8 cellular contexts compared by ENCODE assay signal in genomic region chr15:41930221-41930866, GRCh38. TPM values are rescaled to one million over a fixed set of nuclear protein-coding genes. Genes with fewer than 3 reads are reported as not detected.
A peak's percentile ranks its signal among the peaks of the same experiment; 100 is the strongest.
DNase-seq lines count a peak whose midpoint lies in the region; ATAC-seq and TF ChIP-seq lines count a peak whose summit lies in the region.
"Had no signal": no experiment of that assay in that cellular context is flagged by ENCODE, and none has a peak within 500 bp of the region (broad histone marks: within the 10 kb centered on the region; RNA-seq: fewer than 3 reads in every experiment).

No MANE protein-coding gene starts in this region.

- H3K4me1 Mint-ChIP-seq in activated naive CD4-positive, alpha-beta T cell treated with anti-CD3 and anti-CD28 coated beads for 36 hours (ENCODE audit: low read depth) = peaks cover 64% of the 10 kb centered on the region

- H2AK5ac ChIP-seq in IMR-90 (ENCODE audit: low read depth, low read length) = no peak overlapping the region; the same call in 1 of the 2 replicates

- H4K5ac ChIP-seq in IMR-90 (ENCODE audit: low read depth, low read length) = no peak overlapping the region

- peak; percentile 72 for ATAC-seq in IMR-90 (ENCODE audit: low read depth)
- no peak for ATAC-seq in stimulated activated naive CD8-positive, alpha-beta T cell treated with anti-CD3 and anti-CD28 coated beads, Interleukin-15, Interleukin-2, amounts not matched to agents 100 U/mL and 50 U/mL, for 24 hours

- TF ChIP-seq POLR2A in IMR-90 (IDR thresholded peaks at IDR 0.05; ENCODE audit: low read depth, low read length) (no peak), vagina (IDR thresholded peaks at IDR 0.05) (no peak)

- intact Hi-C loops in IMR-90 (cut with micrococcal nuclease) (loop anchor here (1.0 to 5.0 kb wide), 2 partner anchors 42 to 127 kb away; partner anchors contain the start of gene EHD4), vagina (cut with DNase I) (no loop called here)
- intact Hi-C loops in activated naive CD4-positive, alpha-beta T cell treated with anti-CD3 and anti-CD28 coated beads for 36 hours (cut with micrococcal nuclease) = no loop called here

- H3K4me1 ChIP-seq in IMR-90 (ENCODE audit: control insufficient read depth, insufficient read depth, low read length) (peaks cover 36% of the 10 kb centered on the region), vagina (peaks cover 73% of the 10 kb centered on the region)

- H3K27me3 Mint-ChIP-seq in activated naive CD4-positive, alpha-beta T cell treated with anti-CD3 and anti-CD28 coated beads for 36 hours (ENCODE audit: low read depth) = no peaks in the 10 kb centered on the region

- H3K9me3 ChIP-seq in IMR-90 (ENCODE audit: control insufficient read depth, insufficient read depth, low read length) = no peaks in the 10 kb centered on the region
- H3K9me3 ChIP-seq in vagina = no peaks in the 10 kb centered on the region

- H2BK5ac ChIP-seq in IMR-90 (ENCODE audit: low read depth, low read length, poor library complexity, severe bottlenecking) = peak overlapping the region; percentile 44

- H3K9me1 ChIP-seq in IMR-90 (ENCODE audit: insufficient read depth, low read length) = peaks cover 47% of the 10 kb centered on the region

- H4K8ac ChIP-seq in IMR-90 (ENCODE audit: low read depth in 2 of 2, low read length in 2 of 2) = peak overlapping the region in 1 of 2 experiments; percentile 58; a peak in 2 of 4 replicates

- peaks cover 5% of the 10 kb centered on the region for H3K36me3 Mint-ChIP-seq in activated naive CD4-positive, alpha-beta T cell treated with anti-CD3 and anti-CD28 coated beads for 36 hours (ENCODE audit: low read depth)

- no peak overlapping the region for H2BK15ac ChIP-seq in IMR-90 (ENCODE audit: low read depth, low read length)

- H3K9me3 Mint-ChIP-seq in activated naive CD4-positive, alpha-beta T cell treated with anti-CD3 and anti-CD28 coated beads for 36 hours = no peaks in the 10 kb centered on the region

- no peak overlapping the region for H3K9ac ChIP-seq in IMR-90 (ENCODE audit: low read depth, low read length)

- peak overlapping the region; percentile 16; the same call in 1 of the 2 replicates for H4K91ac ChIP-seq in IMR-90 (ENCODE audit: insufficient read depth, low read depth, low read length)

- H3K18ac ChIP-seq in IMR-90 (ENCODE audit: low read depth, low read length) = peak overlapping the region; percentile 4; the same call in 1 of the 2 replicates

- CTCF ChIA-PET in IMR-90 (lab: Yijun Ruan, JAX) = interaction anchor here (0.6 to 1.0 kb wide), 3 partner anchors 9 to 26 kb away, joined by 3 read pairs; no protein-coding TSS in a partner anchor
- CTCF ChIA-PET in activated naive CD4-positive, alpha-beta T cell treated with anti-CD3 and anti-CD28 coated beads for 36 hours (lab: Charles Lee) = no interaction called here

- no peak overlapping the region for H3K56ac ChIP-seq in IMR-90 (ENCODE audit: extremely low read depth, insufficient read depth, low read length)

- TF ChIP-seq CTCF in IMR-90 (conservative IDR thresholded peaks at IDR 0.05; ENCODE audit: low read depth, low read length) (peak; percentile 59), vagina (IDR thresholded peaks at IDR 0.05) (no peak)

- no peak overlapping the region for H3K4me3 Mint-ChIP-seq in activated naive CD4-positive, alpha-beta T cell treated with anti-CD3 and anti-CD28 coated beads for 36 hours

- H3K4me2 ChIP-seq in IMR-90 (ENCODE audit: low read depth, low read length) = peak overlapping the region; percentile 26; the same call in 1 of the 2 replicates

- peak overlapping the region; percentile 16; the same call in 1 of the 2 replicates for H2BK20ac ChIP-seq in IMR-90 (ENCODE audit: low read depth, low read length)

- WGBS in IMR-90 (ENCODE audit: extremely low coverage in 2 of 2, insufficient read length in 1 of 2), 2 experiments = 0% methylated on average over 1 of the region's 8 CpGs; no CpG with 5 or more reads in 1 of the 2 experiments

- dilution Hi-C loops in IMR-90 (cut with HindIII; ENCODE audit: low sequenced_read_pairs, unreplicated experiment) = no loop called here

- peak; percentile 97 for DNase-seq in IMR-90
- DNase-seq in astrocyte of the hippocampus (ENCODE audit: low read depth, low spot score) = peak; percentile 96
- peak; percentile 80 for DNase-seq in kidney glomerular epithelial cell (lab: John Stamatoyannopoulos, UW)
- DNase-seq in vagina (ENCODE audit: extremely low spot score in 2 of 2) = no peak
- no peak for DNase-seq in activated naive CD4-positive, alpha-beta T cell (lab: John Stamatoyannopoulos, UW)
- no peak for DNase-seq in stimulated activated naive CD8-positive, alpha-beta T cell treated with anti-CD3 and anti-CD28 coated beads, Interleukin-15, Interleukin-2, amounts not matched to agents 100 U/mL and 50 U/mL, for 24 hours
- DNase-seq in activated naive CD4-positive, alpha-beta T cell treated with anti-CD3 and anti-CD28 coated beads for 36 hours = no peak
- DNase-seq: activated CD4-positive, CD25-positive, alpha-beta regulatory T cell treated with anti-CD3 and anti-CD28 coated beads, Interleukin-2, amount 50 U/mL, for 72 hours had no signal

- no peak overlapping the region for H3K27ac Mint-ChIP-seq in activated naive CD4-positive, alpha-beta T cell treated with anti-CD3 and anti-CD28 coated beads for 36 hours

- in situ Hi-C loops in IMR-90 (cut with MboI; ENCODE audit: low sequenced_read_pairs) = no loop called here

- peak overlapping the region; percentile 59 for H2BK120ac ChIP-seq in IMR-90 (ENCODE audit: low read depth, low read length)

- H3K27me3 ChIP-seq in IMR-90 (ENCODE audit: control insufficient read depth, insufficient read depth, low read length) = no peaks in the 10 kb centered on the region
- no peaks in the 10 kb centered on the region for H3K27me3 ChIP-seq in vagina

- 0 out of 2 replicates have a peak overlapping the region, but pooled peaks have one; percentile 9 for H3K23ac ChIP-seq in IMR-90 (ENCODE audit: low read depth, low read length)

- peaks cover 38 to 82% of the 10 kb centered on the region in 2 experiments for H3K79me1 ChIP-seq in IMR-90 (ENCODE audit: low read depth in 1 of 2, low read length in 2 of 2)

- POLR2A ChIA-PET in IMR-90 (lab: Charles Lee; ENCODE audit: unreplicated experiment) = interaction anchor here (0.6 kb wide), 1 partner anchor 23 kb away, joined by 19 read pairs; no protein-coding TSS in a partner anchor

- H2AFZ ChIP-seq in IMR-90 (replicated peaks; ENCODE audit: low read length, poor library complexity) = peak overlapping the region; percentile 1

- H3K4me3 ChIP-seq in IMR-90 (ENCODE audit: insufficient read depth, low read depth, low read length) (no peak overlapping the region), vagina (peak overlapping the region in 1 of 2 donors; percentile 1)

- H3K4ac ChIP-seq in IMR-90 (ENCODE audit: low read depth, low read length) = peak overlapping the region; percentile 61

- H3K36me3 ChIP-seq in IMR-90 (ENCODE audit: control insufficient read depth, insufficient read depth, low read length) (no peaks in the 10 kb centered on the region), vagina (no peaks in the 10 kb centered on the region)

- no peak overlapping the region for H3K14ac ChIP-seq in IMR-90 (replicated peaks; ENCODE audit: low read depth, low read length)

- peaks cover 14% of the 10 kb centered on the region for H4K20me1 ChIP-seq in IMR-90 (ENCODE audit: insufficient read depth, low read length)

- peak; percentile 64 for TF ChIP-seq RAD21 in IMR-90 (IDR thresholded peaks at IDR 0.05; ENCODE audit: low read length)

- no peak overlapping the region for H2AK9ac ChIP-seq in IMR-90 (replicated peaks; ENCODE audit: low read depth, low read length, poor library complexity)

- H3K27ac ChIP-seq in IMR-90 (ENCODE audit: insufficient read depth, low read length) = peak overlapping the region; percentile 10
- H3K27ac ChIP-seq in vagina = peak overlapping the region; percentile 69

- no TSS peak for BruUV-seq in IMR-90 (replicated peaks; lab: Mats Ljungman, UMichigan)

TF ChIP-seq in IMR-90, 13 proteins besides CTCF, POLR2A, EP300 and RAD21 (continues in another document):
- TF ChIP-seq BHLHE40 (IDR thresholded peaks at IDR 0.05; ENCODE audit: low read depth, low read length) (peak; percentile 54), MXI1 (IDR thresholded peaks at IDR 0.05; ENCODE audit: borderline replicate concordance, low read depth, low read length) (no peak), CEBPB (IDR thresholded peaks at IDR 0.05; ENCODE audit: low read depth, low read length) (peak; percentile 96), MAFK (IDR thresholded peaks at IDR 0.05; ENCODE audit: low read depth, low read length) (peak; percentile 1; the same call in 1 of the 2 replicates), RCOR1 (IDR thresholded peaks at IDR 0.05; ENCODE audit: insufficient replicate concordance, low read length) (peak; percentile 38), FOS (IDR thresholded peaks at IDR 0.05; ENCODE audit: low read depth, low read length) (peak; percentile 65), USF2 (IDR thresholded peaks at IDR 0.05; ENCODE audit: low read depth, low read length) (no peak), CHD1 (IDR thresholded peaks at IDR 0.05; ENCODE audit: low read depth, low read length) (no peak), SMC3 (IDR thresholded peaks at IDR 0.05; ENCODE audit: low read depth, low read length) (peak; percentile 40), MAZ (IDR thresholded peaks at IDR 0.05; ENCODE audit: borderline replicate concordance, low read depth, low read length) (no peak)

RNA-seq across cellular contexts. Expression of gene SPTBN5, which starts 36.5 kb away (rescaled TPM):
- total RNA-seq in IMR-90 (2012; rRNA removed) = under 0.01 TPM in 2 replicates
- polyA plus RNA-seq in IMR-90 (2012; rRNA removed) = 0.37 and 0.38 TPM in 2 replicates
- 0.10 and 0.12 TPM in 2 replicates for polyA plus RNA-seq in IMR-90 (2012; cell fraction: cytosol; rRNA removed)
- polyA plus RNA-seq in IMR-90 (2012; cell fraction: nucleus; rRNA removed; ENCODE audit: low replicate concordance) = 2.3 and 3.5 TPM in 2 replicates
- total RNA-seq in vagina = 0.49 TPM
- under 1 TPM; 0.17 to 0.32 TPM for total RNA-seq in activated naive CD4-positive, alpha-beta T cell treated with anti-CD3 and anti-CD28 coated beads for 36 hours

RNA-seq across cellular contexts. Expression of gene EHD4, which starts 42.0 kb away (rescaled TPM):
- 26.4 and 29.0 TPM in 2 replicates for total RNA-seq in IMR-90 (2012; rRNA removed)
- 21.0 and 21.1 TPM in 2 replicates for polyA plus RNA-seq in IMR-90 (2012; rRNA removed)
- 13.2 and 20.3 TPM in 2 replicates for polyA plus RNA-seq in IMR-90 (2012; cell fraction: cytosol; rRNA removed)
- polyA plus RNA-seq in IMR-90 (2012; cell fraction: nucleus; rRNA removed; ENCODE audit: low replicate concordance) = 10.2 and 11.2 TPM in 2 replicates
- total RNA-seq in vagina = 24.6 TPM
- 10 to 100 TPM; 30.1 to 31.8 TPM for total RNA-seq in activated naive CD4-positive, alpha-beta T cell treated with anti-CD3 and anti-CD28 coated beads for 36 hours

Comparison
In these comparisons a context has a peak if more than half of its experiments do, and no peak if none do; other contexts are left out.
1. DNase-seq: peak in IMR-90 (single experiment), astrocyte of the hippocampus (single experiment) and kidney glomerular epithelial cell (single experiment); none in vagina (0 of 2), activated naive CD4-positive, alpha-beta T cell (0 of 4), stimulated activated naive CD8-positive, alpha-beta T cell treated with anti-CD3 and anti-CD28 coated beads, Interleukin-15, Interleukin-2, amounts not matched to agents 100 U/mL and 50 U/mL, for 24 hours (single experiment) and activated naive CD4-positive, alpha-beta T cell treated with anti-CD3 and anti-CD28 coated beads for 36 hours (single experiment).